In genomic region chr12:16048511-16048910, GRCh38 we compare ENCODE assay signal across 27 cellular contexts.
"Had no signal": no experiment of that assay in that cellular context is flagged by ENCODE, and none has a peak within 500 bp of the region (broad histone marks: within the 10 kb centered on the region; RNA-seq: fewer than 3 reads in every experiment).

No MANE protein-coding gene starts in this region.

- H3K4me3 ChIP-seq: neural progenitor cell, ovary, psoas muscle, right lobe of liver, sigmoid colon, stomach, thoracic aorta, thyroid gland, tibial nerve, upper lobe of left lung, vagina had no signal

- H3K4me1 Mint-ChIP-seq: naive B cell; naive thymus-derived CD8-positive, alpha-beta T cell; neural progenitor cell; stimulated activated effector memory CD8-positive, alpha-beta T cell treated with anti-CD3 and anti-CD28 coated beads, Interleukin-12 subunit alpha, Interleukin-12 subunit beta, amount 100 ng/mL, for 72 hours; stimulated activated naive B cell treated with anti-CD40 and anti-IgM and Interleukin-4, amounts not matched to agents 10 μg/mL and 1 μg/mL and 100 μg/mL, for 72 hours had no signal

- H3K27me3 ChIP-seq: neural progenitor cell, ovary, right lobe of liver, sigmoid colon, stomach, thyroid gland, tibial nerve, upper lobe of left lung, vagina had no signal

- H3K27me3 Mint-ChIP-seq: naive B cell; naive thymus-derived CD8-positive, alpha-beta T cell; natural killer cell treated with Interleukin-12 subunit alpha and Interleukin-12 subunit beta and Interleukin-15 and Interleukin-18, amount 100 ng/mL, for 72 hours; progenitor cell of endocrine pancreas; stimulated activated naive B cell treated with anti-CD40 and anti-IgM and Interleukin-4, amounts not matched to agents 10 μg/mL and 1 μg/mL and 100 μg/mL, for 72 hours; stimulated activated naive CD8-positive, alpha-beta T cell treated with anti-CD3 and anti-CD28 coated beads, Interleukin-15, Interleukin-2, amounts not matched to agents 100 ng/mL and 50 ng/mL, for 24 hours had no signal

- H3K36me3 Mint-ChIP-seq: stimulated activated effector memory CD8-positive, alpha-beta T cell treated with anti-CD3 and anti-CD28 coated beads, Interleukin-12 subunit alpha, Interleukin-12 subunit beta, amount 100 ng/mL, for 72 hours had no signal

- H3K4me1 ChIP-seq: neural progenitor cell, parathyroid adenoma, psoas muscle, right lobe of liver, sigmoid colon, stomach, thyroid gland, tibial nerve, upper lobe of left lung, vagina had no signal

- H3K36me3 ChIP-seq: ovary, right lobe of liver, sigmoid colon, stomach, thoracic aorta, thyroid gland, upper lobe of left lung had no signal

- H3K9ac ChIP-seq: neural progenitor cell, parathyroid adenoma had no signal

- H3K27ac Mint-ChIP-seq: naive B cell; naive thymus-derived CD8-positive, alpha-beta T cell; natural killer cell treated with Interleukin-12 subunit alpha and Interleukin-12 subunit beta and Interleukin-15 and Interleukin-18, amount 100 ng/mL, for 72 hours; neural progenitor cell; progenitor cell of endocrine pancreas; stimulated activated effector memory CD8-positive, alpha-beta T cell treated with anti-CD3 and anti-CD28 coated beads, Interleukin-12 subunit alpha, Interleukin-12 subunit beta, amount 100 ng/mL, for 72 hours; stimulated activated naive B cell treated with anti-CD40 and anti-IgM and Interleukin-4, amounts not matched to agents 10 μg/mL and 1 μg/mL and 100 μg/mL, for 72 hours; stimulated activated naive CD8-positive, alpha-beta T cell treated with anti-CD3 and anti-CD28 coated beads, Interleukin-15, Interleukin-2, amounts not matched to agents 100 ng/mL and 50 ng/mL, for 24 hours had no signal

- H3K27ac ChIP-seq: neural progenitor cell, ovary, parathyroid adenoma, psoas muscle, right lobe of liver, sigmoid colon, stomach, thoracic aorta, thyroid gland, tibial nerve, upper lobe of left lung, vagina had no signal

- DNase-seq: naive B cell; naive thymus-derived CD8-positive, alpha-beta T cell; occipital lobe; ovary; posterior cingulate gyrus; psoas muscle; right cardiac atrium; right lobe of liver; sigmoid colon; small intestine; stimulated activated CD4-positive, alpha-beta T cell treated with anti-CD3 and anti-CD28 coated beads, Interleukin-15, amount 100 ng/mL, for 24 hours; stimulated activated CD4-positive, alpha-beta T cell treated with anti-CD3 and anti-CD28 coated beads, Interleukin-2, amount 100 ng/mL, for 24 hours; stimulated activated CD4-positive, alpha-beta T cell treated with anti-CD3 and anti-CD28 coated beads, Interleukin-2, amount 100 ng/mL, for 48 hours; stimulated activated naive B cell treated with anti-CD40 and anti-IgM and Interleukin-4, amounts not matched to agents 10 μg/mL and 1 μg/mL and 100 μg/mL, for 72 hours; stimulated activated naive CD4-positive, alpha-beta T cell treated with Interleukin-2 at 50 U/mL for 16 hours; stomach; thyroid gland; upper lobe of left lung had no signal

- H3K4me3 Mint-ChIP-seq: naive B cell; naive thymus-derived CD8-positive, alpha-beta T cell; natural killer cell treated with Interleukin-12 subunit alpha and Interleukin-12 subunit beta and Interleukin-15 and Interleukin-18, amount 100 ng/mL, for 72 hours; neural progenitor cell; stimulated activated effector memory CD8-positive, alpha-beta T cell treated with anti-CD3 and anti-CD28 coated beads, Interleukin-12 subunit alpha, Interleukin-12 subunit beta, amount 100 ng/mL, for 72 hours; stimulated activated naive B cell treated with anti-CD40 and anti-IgM and Interleukin-4, amounts not matched to agents 10 μg/mL and 1 μg/mL and 100 μg/mL, for 72 hours; stimulated activated naive CD8-positive, alpha-beta T cell treated with anti-CD3 and anti-CD28 coated beads, Interleukin-15, Interleukin-2, amounts not matched to agents 100 ng/mL and 50 ng/mL, for 24 hours had no signal

- H3K9me3 ChIP-seq: ovary, thyroid gland had no signal
